1 cellular context compared by ENCODE assay signal in the genomic region with DNA sequence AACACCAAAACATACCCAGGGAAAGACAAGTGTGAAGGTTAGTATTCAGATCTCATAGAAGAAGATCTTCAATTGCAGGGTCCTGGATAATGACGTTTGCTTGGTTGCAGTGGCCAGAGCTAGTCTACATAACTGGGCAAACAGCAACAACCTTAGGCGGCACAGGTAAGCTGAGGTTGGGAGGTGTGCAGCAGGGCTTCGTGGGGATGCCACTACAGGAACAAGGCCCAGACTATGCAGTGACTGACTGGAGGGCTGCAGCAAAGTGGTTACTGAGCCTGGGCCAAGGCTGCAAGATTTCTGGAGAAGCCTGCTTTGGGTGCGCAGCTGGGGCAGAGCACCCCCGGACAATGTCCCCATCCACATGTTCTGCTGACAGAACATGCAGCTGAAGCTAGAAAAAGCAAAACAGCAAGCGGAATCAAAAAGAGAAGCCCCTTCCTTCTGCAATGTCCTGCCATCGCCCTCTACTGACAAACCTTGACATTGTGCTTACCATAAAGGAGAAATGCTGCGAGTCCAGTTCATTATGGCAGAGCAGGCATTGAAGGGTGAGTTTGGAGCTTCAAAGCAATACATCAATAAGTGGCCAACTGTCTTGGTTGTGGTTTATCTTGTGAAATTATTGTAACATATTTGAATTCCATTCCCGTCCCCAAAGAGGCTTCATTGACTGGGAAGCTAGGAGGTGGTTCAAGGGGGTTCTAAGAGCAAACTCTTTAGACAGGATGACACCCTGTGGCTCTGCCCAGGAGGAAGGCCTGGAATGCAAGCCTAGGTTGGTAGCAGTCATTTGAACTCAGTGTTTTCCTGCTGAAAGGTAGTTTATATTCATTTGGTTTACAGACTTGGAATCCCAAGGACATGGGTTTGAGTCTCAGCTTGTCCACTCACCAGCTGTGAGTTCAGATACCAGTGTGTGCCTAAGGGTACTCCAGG.
TF ChIP-seq lines count a peak whose summit lies in the region.

No MANE protein-coding gene starts in this region.

TF ChIP-seq in HepG2, 621 proteins besides CTCF, POLR2A, EP300 and RAD21 (continued from another document):
- TF ChIP-seq PITX1 (CRISPR knock-in tag; IDR thresholded peaks at IDR 0.05) = no peak
- TF ChIP-seq ZBTB38 (CRISPR knock-in tag; IDR thresholded peaks at IDR 0.05) = no peak
- no peak for TF ChIP-seq ZNF775 (CRISPR knock-in tag; IDR thresholded peaks at IDR 0.05; ENCODE audit: borderline replicate concordance)
- TF ChIP-seq STAG1 (CRISPR knock-in tag; IDR thresholded peaks at IDR 0.05) = peak; percentile 81
- TF ChIP-seq, protein P1, sequence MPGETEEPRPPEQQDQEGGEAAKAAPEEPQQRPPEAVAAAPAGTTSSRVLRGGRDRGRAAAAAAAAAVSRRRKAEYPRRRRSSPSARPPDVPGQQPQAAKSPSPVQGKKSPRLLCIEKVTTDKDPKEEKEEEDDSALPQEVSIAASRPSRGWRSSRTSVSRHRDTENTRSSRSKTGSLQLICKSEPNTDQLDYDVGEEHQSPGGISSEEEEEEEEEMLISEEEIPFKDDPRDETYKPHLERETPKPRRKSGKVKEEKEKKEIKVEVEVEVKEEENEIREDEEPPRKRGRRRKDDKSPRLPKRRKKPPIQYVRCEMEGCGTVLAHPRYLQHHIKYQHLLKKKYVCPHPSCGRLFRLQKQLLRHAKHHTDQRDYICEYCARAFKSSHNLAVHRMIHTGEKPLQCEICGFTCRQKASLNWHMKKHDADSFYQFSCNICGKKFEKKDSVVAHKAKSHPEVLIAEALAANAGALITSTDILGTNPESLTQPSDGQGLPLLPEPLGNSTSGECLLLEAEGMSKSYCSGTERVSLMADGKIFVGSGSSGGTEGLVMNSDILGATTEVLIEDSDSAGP (CRISPR knock-in tag; IDR thresholded peaks at IDR 0.05; ENCODE audit: borderline replicate concordance) = no peak
- no peak for TF ChIP-seq NAIF1 (CRISPR knock-in tag; IDR thresholded peaks at IDR 0.05; ENCODE audit: borderline replicate concordance)
- no peak for TF ChIP-seq ZNF124 (CRISPR knock-in tag; IDR thresholded peaks at IDR 0.05)
- TF ChIP-seq, protein P2, sequence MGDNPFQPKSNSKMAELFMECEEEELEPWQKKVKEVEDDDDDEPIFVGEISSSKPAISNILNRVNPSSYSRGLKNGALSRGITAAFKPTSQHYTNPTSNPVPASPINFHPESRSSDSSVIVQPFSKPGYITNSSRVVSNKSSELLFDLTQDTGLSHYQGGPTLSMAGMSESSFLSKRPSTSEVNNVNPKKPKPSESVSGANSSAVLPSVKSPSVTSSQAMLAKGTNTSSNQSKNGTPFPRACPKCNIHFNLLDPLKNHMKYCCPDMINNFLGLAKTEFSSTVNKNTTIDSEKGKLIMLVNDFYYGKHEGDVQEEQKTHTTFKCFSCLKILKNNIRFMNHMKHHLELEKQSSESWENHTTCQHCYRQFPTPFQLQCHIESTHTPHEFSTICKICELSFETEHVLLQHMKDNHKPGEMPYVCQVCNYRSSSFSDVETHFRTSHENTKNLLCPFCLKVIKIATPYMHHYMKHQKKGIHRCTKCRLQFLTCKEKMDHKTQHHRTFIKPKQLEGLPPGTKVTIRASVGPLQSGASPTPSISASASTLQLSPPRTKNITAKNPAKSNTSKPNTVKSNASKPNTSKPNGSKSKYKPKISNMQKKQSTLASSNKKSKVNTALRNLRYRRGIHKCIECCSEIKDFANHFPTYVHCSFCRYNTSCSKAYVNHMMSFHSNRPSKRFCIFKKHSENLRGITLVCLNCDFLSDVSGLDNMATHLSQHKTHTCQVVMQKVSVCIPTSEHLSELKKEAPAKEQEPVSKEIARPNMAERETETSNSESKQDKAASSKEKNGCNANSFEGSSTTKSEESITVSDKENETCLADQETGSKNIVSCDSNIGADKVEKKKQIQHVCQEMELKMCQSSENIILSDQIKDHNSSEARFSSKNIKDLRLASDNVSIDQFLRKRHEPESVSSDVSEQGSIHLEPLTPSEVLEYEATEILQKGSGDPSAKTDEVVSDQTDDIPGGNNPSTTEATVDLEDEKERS (CRISPR knock-in tag; IDR thresholded peaks at IDR 0.05) = no peak
- TF ChIP-seq FOSL2 (CRISPR knock-in tag; IDR thresholded peaks at IDR 0.05) = 0 out of 2 replicates have a peak, but pooled peaks have one; percentile 10
- TF ChIP-seq RXRA (CRISPR knock-in tag; IDR thresholded peaks at IDR 0.05) = no peak
- TF ChIP-seq MAFG (CRISPR knock-in tag; IDR thresholded peaks at IDR 0.05) = no peak
- TF ChIP-seq, protein P3, sequence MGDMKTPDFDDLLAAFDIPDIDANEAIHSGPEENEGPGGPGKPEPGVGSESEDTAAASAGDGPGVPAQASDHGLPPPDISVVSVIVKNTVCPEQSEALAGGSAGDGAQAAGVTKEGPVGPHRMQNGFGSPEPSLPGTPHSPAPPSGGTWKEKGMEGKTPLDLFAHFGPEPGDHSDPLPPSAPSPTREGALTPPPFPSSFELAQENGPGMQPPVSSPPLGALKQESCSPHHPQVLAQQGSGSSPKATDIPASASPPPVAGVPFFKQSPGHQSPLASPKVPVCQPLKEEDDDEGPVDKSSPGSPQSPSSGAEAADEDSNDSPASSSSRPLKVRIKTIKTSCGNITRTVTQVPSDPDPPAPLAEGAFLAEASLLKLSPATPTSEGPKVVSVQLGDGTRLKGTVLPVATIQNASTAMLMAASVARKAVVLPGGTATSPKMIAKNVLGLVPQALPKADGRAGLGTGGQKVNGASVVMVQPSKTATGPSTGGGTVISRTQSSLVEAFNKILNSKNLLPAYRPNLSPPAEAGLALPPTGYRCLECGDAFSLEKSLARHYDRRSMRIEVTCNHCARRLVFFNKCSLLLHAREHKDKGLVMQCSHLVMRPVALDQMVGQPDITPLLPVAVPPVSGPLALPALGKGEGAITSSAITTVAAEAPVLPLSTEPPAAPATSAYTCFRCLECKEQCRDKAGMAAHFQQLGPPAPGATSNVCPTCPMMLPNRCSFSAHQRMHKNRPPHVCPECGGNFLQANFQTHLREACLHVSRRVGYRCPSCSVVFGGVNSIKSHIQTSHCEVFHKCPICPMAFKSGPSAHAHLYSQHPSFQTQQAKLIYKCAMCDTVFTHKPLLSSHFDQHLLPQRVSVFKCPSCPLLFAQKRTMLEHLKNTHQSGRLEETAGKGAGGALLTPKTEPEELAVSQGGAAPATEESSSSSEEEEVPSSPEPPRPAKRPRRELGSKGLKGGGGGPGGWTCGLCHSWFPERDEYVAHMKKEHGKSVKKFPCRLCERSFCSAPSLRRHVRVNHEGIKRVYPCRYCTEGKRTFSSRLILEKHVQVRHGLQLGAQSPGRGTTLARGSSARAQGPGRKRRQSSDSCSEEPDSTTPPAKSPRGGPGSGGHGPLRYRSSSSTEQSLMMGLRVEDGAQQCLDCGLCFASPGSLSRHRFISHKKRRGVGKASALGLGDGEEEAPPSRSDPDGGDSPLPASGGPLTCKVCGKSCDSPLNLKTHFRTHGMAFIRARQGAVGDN (CRISPR knock-in tag; IDR thresholded peaks at IDR 0.05) = peak; percentile 31; the same call in 1 of the 2 replicates
- TF ChIP-seq ZNF235 (CRISPR knock-in tag; IDR thresholded peaks at IDR 0.05; ENCODE audit: borderline replicate concordance) = no peak
- 0 out of 2 replicates have a peak, but pooled peaks have one; percentile 9 for TF ChIP-seq PPARG (CRISPR knock-in tag; conservative IDR thresholded peaks at IDR 0.05)
- TF ChIP-seq TSC22D2 (CRISPR knock-in tag; IDR thresholded peaks at IDR 0.05; ENCODE audit: borderline replicate concordance) = 0 out of 2 replicates have a peak, but pooled peaks have one; percentile 42
- 0 out of 2 replicates have a peak, but pooled peaks have one; percentile 64 for TF ChIP-seq ZNF644 (CRISPR knock-in tag; IDR thresholded peaks at IDR 0.05; ENCODE audit: low read depth)
- no peak for TF ChIP-seq KDM4B (CRISPR knock-in tag; IDR thresholded peaks at IDR 0.05)
- no peak for TF ChIP-seq ZGPAT (CRISPR knock-in tag; IDR thresholded peaks at IDR 0.05)
- TF ChIP-seq TAF15 (IDR thresholded peaks at IDR 0.05; ENCODE audit: low read depth, low read length, poor library complexity, severe bottlenecking) = no peak
- TF ChIP-seq, protein P4, sequence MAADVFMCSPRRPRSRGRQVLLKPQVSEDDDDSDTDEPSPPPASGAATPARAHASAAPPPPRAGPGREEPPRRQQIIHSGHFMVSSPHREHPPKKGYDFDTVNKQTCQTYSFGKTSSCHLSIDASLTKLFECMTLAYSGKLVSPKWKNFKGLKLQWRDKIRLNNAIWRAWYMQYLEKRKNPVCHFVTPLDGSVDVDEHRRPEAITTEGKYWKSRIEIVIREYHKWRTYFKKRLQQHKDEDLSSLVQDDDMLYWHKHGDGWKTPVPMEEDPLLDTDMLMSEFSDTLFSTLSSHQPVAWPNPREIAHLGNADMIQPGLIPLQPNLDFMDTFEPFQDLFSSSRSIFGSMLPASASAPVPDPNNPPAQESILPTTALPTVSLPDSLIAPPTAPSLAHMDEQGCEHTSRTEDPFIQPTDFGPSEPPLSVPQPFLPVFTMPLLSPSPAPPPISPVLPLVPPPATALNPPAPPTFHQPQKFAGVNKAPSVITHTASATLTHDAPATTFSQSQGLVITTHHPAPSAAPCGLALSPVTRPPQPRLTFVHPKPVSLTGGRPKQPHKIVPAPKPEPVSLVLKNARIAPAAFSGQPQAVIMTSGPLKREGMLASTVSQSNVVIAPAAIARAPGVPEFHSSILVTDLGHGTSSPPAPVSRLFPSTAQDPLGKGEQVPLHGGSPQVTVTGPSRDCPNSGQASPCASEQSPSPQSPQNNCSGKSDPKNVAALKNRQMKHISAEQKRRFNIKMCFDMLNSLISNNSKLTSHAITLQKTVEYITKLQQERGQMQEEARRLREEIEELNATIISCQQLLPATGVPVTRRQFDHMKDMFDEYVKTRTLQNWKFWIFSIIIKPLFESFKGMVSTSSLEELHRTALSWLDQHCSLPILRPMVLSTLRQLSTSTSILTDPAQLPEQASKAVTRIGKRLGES (CRISPR knock-in tag; IDR thresholded peaks at IDR 0.05; ENCODE audit: borderline replicate concordance) = no peak
